In genomic region chr19:32219392-32219791, GRCh38 we compare ENCODE assay signal across 10 cellular contexts.
"Had no signal": no experiment of that assay in that cellular context is flagged by ENCODE, and none has a peak within 500 bp of the region (broad histone marks: within the 10 kb centered on the region; RNA-seq: fewer than 3 reads in every experiment).

No MANE protein-coding gene starts in this region.

- H3K9me3 ChIP-seq: HAP-1 had no signal

- H3K4me1 ChIP-seq: HAP-1 had no signal

- H3K36me3 Mint-ChIP-seq: IgD-negative memory B cell had no signal

- H3K4me3 Mint-ChIP-seq: GM23338, HFFc6, IgD-negative memory B cell had no signal

- FAIRE-seq: H1, HepG2 had no signal

- ATAC-seq: GM23338, HCT116, HepG2 had no signal

- H3K36me3 ChIP-seq: HAP-1 had no signal

- H3K4me3 ChIP-seq: GM23338, HAP-1 had no signal

- H3K27ac ChIP-seq: HL-60 had no signal

- H3K9me3 Mint-ChIP-seq: GM23338, HFFc6 had no signal

- H3K27ac Mint-ChIP-seq: HFFc6, IgD-negative memory B cell had no signal

- DNase-seq: H7, HFFc6, KBM-7 had no signal
